In genomic region chr1:175853681-175854080, GRCh38 we compare ENCODE assay signal across 8 cellular contexts.
"Had no signal": no experiment of that assay in that cellular context is flagged by ENCODE, and none has a peak within 500 bp of the region (broad histone marks: within the 10 kb centered on the region; RNA-seq: fewer than 3 reads in every experiment).

No MANE protein-coding gene starts in this region.

- FAIRE-seq: H54, HepG2 had no signal

- H3K4me2 ChIP-seq: KMS-11 had no signal

- ATAC-seq: HepG2 had no signal

- DNase-seq: GOT3, H9, HCEC 1CT, HFFc6, KBM-7 had no signal

- H3K27ac ChIP-seq: KMS-11 had no signal

- H3K9ac ChIP-seq: KMS-11 had no signal
